24 cellular contexts compared by ENCODE assay signal in the genomic region with DNA sequence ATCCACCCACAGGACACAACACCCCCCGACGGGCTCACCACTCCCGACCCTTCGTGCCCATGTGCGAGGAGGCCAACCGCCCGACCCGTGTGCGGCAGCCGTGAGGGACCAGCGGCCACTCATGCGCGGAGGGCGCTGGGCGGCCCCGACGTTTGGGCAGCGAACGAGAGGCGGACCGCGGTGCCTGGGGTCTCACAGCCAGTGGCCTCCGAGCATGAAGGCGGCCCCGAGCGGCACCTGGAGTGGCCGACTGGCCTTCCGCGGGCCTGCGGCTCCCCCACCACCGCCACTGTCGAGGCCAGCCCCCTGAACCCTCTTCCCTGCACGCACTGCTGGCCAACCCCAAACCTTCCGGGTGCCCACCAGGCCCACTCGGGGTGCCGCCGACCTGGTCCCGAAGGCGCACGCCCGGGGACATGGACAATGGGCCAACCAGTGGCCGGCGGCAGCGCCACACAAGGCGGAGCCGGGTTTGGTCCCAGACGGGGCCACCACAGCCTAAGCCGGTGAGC.
DNase-seq lines count a peak whose midpoint lies in the region; ATAC-seq and TF ChIP-seq lines count a peak whose summit lies in the region.
"Had no signal": no experiment of that assay in that cellular context is flagged by ENCODE, and none has a peak within 500 bp of the region (broad histone marks: within the 10 kb centered on the region; RNA-seq: fewer than 3 reads in every experiment).

No MANE protein-coding gene starts in this region.

- POLR2A ChIA-PET in WTC11 (lab: Charles Lee): no interaction called here

- WGBS in suprapubic skin: 96% methylated on average over 18 of the region's 48 CpGs

- H3K36me3 ChIP-seq in Peyer's patch: no peaks in the 10 kb centered on the region
- no peaks in the 10 kb centered on the region for H3K36me3 ChIP-seq in suprapubic skin
- H3K36me3 ChIP-seq: HAP-1, ovary had no signal

- peaks cover 0 to 6% (median 0%) of the 10 kb centered on the region in 4 donors for H3K9me3 ChIP-seq in Peyer's patch
- H3K9me3 ChIP-seq in suprapubic skin: no peaks in the 10 kb centered on the region
- H3K9me3 ChIP-seq: HAP-1 had no signal

- H3K9me3 Mint-ChIP-seq in WTC11: no peaks in the 10 kb centered on the region
- no peaks in the 10 kb centered on the region for H3K9me3 Mint-ChIP-seq in progenitor cell of endocrine pancreas (ENCODE audit: low read depth)
- H3K9me3 Mint-ChIP-seq: activated CD4-positive, alpha-beta memory T cell treated with anti-CD3 and anti-CD28 coated beads, Interleukin-2, amount 10 ng/mL, durations not matched to agents 7 days and 5 days; activated naive CD4-positive, alpha-beta T cell treated with anti-CD3 and anti-CD28 coated beads for 36 hours had no signal

- no peaks in the 10 kb centered on the region for H3K27me3 ChIP-seq in Peyer's patch
- H3K27me3 ChIP-seq in suprapubic skin: no peaks in the 10 kb centered on the region
- H3K27me3 ChIP-seq: ovary had no signal

- H3K4me1 ChIP-seq in Peyer's patch (no peaks in the 10 kb centered on the region), suprapubic skin (no peaks in the 10 kb centered on the region)
- H3K4me1 ChIP-seq: HAP-1 had no signal

- no peaks in the 10 kb centered on the region for H3K4me1 Mint-ChIP-seq in WTC11
- no peaks in the 10 kb centered on the region for H3K4me1 Mint-ChIP-seq in progenitor cell of endocrine pancreas (ENCODE audit: low read depth)
- H3K4me1 Mint-ChIP-seq: activated CD4-positive, alpha-beta memory T cell treated with anti-CD3 and anti-CD28 coated beads, Interleukin-2, amount 10 ng/mL, durations not matched to agents 7 days and 5 days; naive B cell had no signal

- no peaks in the 10 kb centered on the region for H3K36me3 Mint-ChIP-seq in WTC11
- H3K36me3 Mint-ChIP-seq in progenitor cell of endocrine pancreas (ENCODE audit: insufficient read depth): no peaks in the 10 kb centered on the region
- H3K36me3 Mint-ChIP-seq: naive B cell had no signal

- H3K4me3 Mint-ChIP-seq in WTC11 (no peak overlapping the region), progenitor cell of endocrine pancreas (ENCODE audit: low read depth) (no peak overlapping the region)
- H3K4me3 Mint-ChIP-seq: activated CD4-positive, alpha-beta memory T cell treated with anti-CD3 and anti-CD28 coated beads, Interleukin-2, amount 10 ng/mL, durations not matched to agents 7 days and 5 days; activated naive CD4-positive, alpha-beta T cell treated with anti-CD3 and anti-CD28 coated beads for 36 hours; naive B cell had no signal

- H3K27me3 Mint-ChIP-seq in WTC11 (ENCODE audit: low read depth): no peaks in the 10 kb centered on the region
- no peaks in the 10 kb centered on the region for H3K27me3 Mint-ChIP-seq in progenitor cell of endocrine pancreas
- H3K27me3 Mint-ChIP-seq: activated CD4-positive, alpha-beta memory T cell treated with anti-CD3 and anti-CD28 coated beads, Interleukin-2, amount 10 ng/mL, durations not matched to agents 7 days and 5 days; naive B cell had no signal

- H3K27ac ChIP-seq in Peyer's patch (no peak overlapping the region), suprapubic skin (no peak overlapping the region)
- H3K27ac ChIP-seq: ovary had no signal

- TF ChIP-seq CTCF in Peyer's patch (IDR thresholded peaks at IDR 0.05) (no peak), suprapubic skin (IDR thresholded peaks at IDR 0.05) (no peak), WTC11 (IDR thresholded peaks at IDR 0.05) (no peak), progenitor cell of endocrine pancreas (IDR thresholded peaks at IDR 0.05; ENCODE audit: unreplicated experiment) (no peak)

- no peak for TF ChIP-seq EP300 in suprapubic skin (IDR thresholded peaks at IDR 0.05)

- H3K4me3 ChIP-seq in Peyer's patch: no peak overlapping the region
- H3K4me3 ChIP-seq in suprapubic skin: no peak overlapping the region
- H3K4me3 ChIP-seq: HAP-1, ovary had no signal

- peak; percentile 60 for DNase-seq in activated effector memory CD4-positive, alpha-beta T cell treated with anti-CD3 and anti-CD28 coated beads, Interleukin-2, amount 50 U/mL, for 16 hours
- no peak for DNase-seq in activated effector memory CD4-positive, alpha-beta T cell treated with Interleukin-2 at 50 U/mL for 16 hours
- DNase-seq in Peyer's patch (peak in 2 of 3 donors; percentile 14 to 35), left lobe of liver (ENCODE audit: low spot score) (peak; percentile 39), suprapubic skin (ENCODE audit: low spot score in 2 of 2) (peak; percentile 45 to 71), WTC11 (ENCODE audit: low spot score) (no peak), COLO829 (ENCODE audit: low spot score) (no peak), progenitor cell of endocrine pancreas (ENCODE audit: low spot score, unreplicated experiment) (no peak)
- DNase-seq: activated CD4-positive, alpha-beta memory T cell treated with anti-CD3 and anti-CD28 coated beads, Interleukin-2, amount 10 ng/mL, durations not matched to agents 7 days and 5 days; activated naive CD4-positive, alpha-beta T cell treated with anti-CD3 and anti-CD28 coated beads for 36 hours; AML-193; anterior cingulate cortex; caudate nucleus; erythroblast; foreskin fibroblast; mesendoderm; MV-4-11; naive B cell; NCI-H1694; NCI-H2171; stimulated activated CD4-positive, alpha-beta T cell treated with anti-CD3 and anti-CD28 coated beads, Interleukin-1b, Interleukin-23, amount 100 ng/mL, for 48 hours had no signal

- ATAC-seq in left lobe of liver (no peak), WTC11 (no peak)
- ATAC-seq: activated CD4-positive, CD25-positive, alpha-beta regulatory T cell treated with anti-CD3 and anti-CD28 coated beads, Interleukin-2, amount 50 U/mL, for 24 hours had no signal

- no peak for TF ChIP-seq POLR2A in Peyer's patch (IDR thresholded peaks at IDR 0.05)
- TF ChIP-seq POLR2A in suprapubic skin (IDR thresholded peaks at IDR 0.05): no peak

- CTCF ChIA-PET in WTC11 (lab: Charles Lee): no interaction called here

- no peak overlapping the region for H3K27ac Mint-ChIP-seq in WTC11
- H3K27ac Mint-ChIP-seq in progenitor cell of endocrine pancreas: no peak overlapping the region
- H3K27ac Mint-ChIP-seq: activated CD4-positive, alpha-beta memory T cell treated with anti-CD3 and anti-CD28 coated beads, Interleukin-2, amount 10 ng/mL, durations not matched to agents 7 days and 5 days; activated naive CD4-positive, alpha-beta T cell treated with anti-CD3 and anti-CD28 coated beads for 36 hours; naive B cell had no signal

TF ChIP-seq in WTC11, 78 proteins besides CTCF, POLR2A, EP300 and RAD21:
- no peak for TF ChIP-seq NFYB (CRISPR knock-in tag; conservative IDR thresholded peaks at IDR 0.05; ENCODE audit: low read depth)

Comparison
In these comparisons a context has a peak if more than half of its experiments do, and no peak if none do; other contexts are left out.
1. DNase-seq: peak in activated effector memory CD4-positive, alpha-beta T cell treated with anti-CD3 and anti-CD28 coated beads, Interleukin-2, amount 50 U/mL, for 16 hours (single experiment), Peyer's patch (2 of 3), left lobe of liver (single experiment) and suprapubic skin (2 of 2); none in activated effector memory CD4-positive, alpha-beta T cell treated with Interleukin-2 at 50 U/mL for 16 hours (single experiment), WTC11 (single experiment), COLO829 (single experiment) and progenitor cell of endocrine pancreas (single experiment).